In genomic region chr3:30233924-30234666, GRCh38 we compare ENCODE assay signal across 27 cellular contexts.
DNase-seq lines count a peak whose midpoint lies in the region; ATAC-seq, FAIRE-seq and TF ChIP-seq lines count a peak whose summit lies in the region.
"Had no signal": no experiment of that assay in that cellular context is flagged by ENCODE, and none has a peak within 500 bp of the region (broad histone marks: within the 10 kb centered on the region; RNA-seq: fewer than 3 reads in every experiment).

No MANE protein-coding gene starts in this region.

- DNase-seq in M059J (ENCODE audit: low read depth) (peak; percentile 7), K562 (ENCODE audit: extremely low read depth in 1 of 4, low spot score in 3 of 4) (no peak), HepG2 (ENCODE audit: low spot score) (no peak), vagina (ENCODE audit: extremely low spot score in 2 of 2) (no peak), NCI-H510A (lab: John Stamatoyannopoulos, UW) (no peak)
- no peak for DNase-seq in effector memory CD8-positive, alpha-beta T cell
- DNase-seq: activated CD4-positive, alpha-beta T cell treated with anti-CD3 and anti-CD28 coated beads for 36 hours; activated naive CD4-positive, alpha-beta T cell; activated T-cell treated with anti-CD3 and anti-CD28 coated beads, Interleukin-2, amount 50 U/mL, for 4 hours; CD4-positive, CD25-positive, alpha-beta regulatory T cell; colonic mucosa; EL; mesendoderm; MM.1S; NCI-H1417 treated with DMSO at 0.1 percent for 48 hours; occipital lobe; Peyer's patch; SIG-M5; spleen; stimulated activated CD4-positive, alpha-beta T cell treated with anti-CD3 and anti-CD28 coated beads, Interleukin-2, amount 100 ng/mL, for 48 hours; stimulated activated naive CD4-positive, alpha-beta T cell; testis had no signal

- H3K4me2 ChIP-seq in K562 (ENCODE audit: insufficient read depth, low read length): no peak overlapping the region
- no peak overlapping the region for H3K4me2 ChIP-seq in HepG2 (ENCODE audit: low read depth, low read length)

- TF ChIP-seq CTCF in K562 (IDR thresholded peaks at IDR 0.05 in 2 of 3, conservative IDR thresholded peaks at IDR 0.05 in 1 of 3; ENCODE audit: insufficient read depth in 2 of 3, low read depth in 1 of 3, low read length in 3 of 3) (no peak), HepG2 (CRISPR knock-in tag; IDR thresholded peaks at IDR 0.05) (no peak), vagina (IDR thresholded peaks at IDR 0.05) (no peak)

- no peaks in the 10 kb centered on the region for H3K9me3 Mint-ChIP-seq in effector memory CD8-positive, alpha-beta T cell

- H3K27ac Mint-ChIP-seq in effector memory CD8-positive, alpha-beta T cell: no peak overlapping the region
- H3K27ac Mint-ChIP-seq: activated CD4-positive, alpha-beta T cell treated with anti-CD3 and anti-CD28 coated beads for 36 hours; CD4-positive, CD25-positive, alpha-beta regulatory T cell; IgD-negative memory B cell had no signal

- TF ChIP-seq POLR2A in K562 (conservative IDR thresholded peaks at IDR 0.05): no peak
- TF ChIP-seq POLR2A in HepG2 (IDR thresholded peaks at IDR 0.05; ENCODE audit: insufficient read depth in 1 of 2, low read depth in 2 of 2, low read length in 2 of 2): no peak
- no peak for TF ChIP-seq POLR2A in vagina (IDR thresholded peaks at IDR 0.05)

- no peaks in the 10 kb centered on the region for H3K4me1 Mint-ChIP-seq in effector memory CD8-positive, alpha-beta T cell (ENCODE audit: low read depth in 2 of 2)
- H3K4me1 Mint-ChIP-seq: activated CD4-positive, alpha-beta T cell treated with anti-CD3 and anti-CD28 coated beads for 36 hours had no signal

- no peak for TF ChIP-seq EP300 in K562 (IDR thresholded peaks at IDR 0.05; ENCODE audit: low read length)
- peak in 1 of 2 experiments; percentile 23; a peak in 1 of 4 replicates for TF ChIP-seq EP300 in HepG2 (IDR thresholded peaks at IDR 0.05; ENCODE audit: low read depth in 2 of 2, low read length in 2 of 2)
- no peak for TF ChIP-seq EP300 in HepG2 (CRISPR knock-in tag; IDR thresholded peaks at IDR 0.05; ENCODE audit: borderline replicate concordance)

- in situ Hi-C loops in K562 (cut with MboI): no loop called here
- in situ Hi-C loops in HepG2 (cut with HindIII; ENCODE audit: extremely low pct_ligation_motif_present, low pct_unique_long_range_greater_than_20kb): no loop called here

- no peak for ATAC-seq in K562
- no peak for ATAC-seq in HepG2
- no peak for ATAC-seq in effector memory CD8-positive, alpha-beta T cell (replicated peaks)
- no peak for ATAC-seq in HG02763 (IDR thresholded peaks at IDR 0.05; ENCODE audit: unreplicated experiment)
- ATAC-seq: activated CD4-positive, alpha-beta T cell treated with anti-CD3 and anti-CD28 coated beads for 36 hours; activated T-cell treated with anti-CD3 and anti-CD28 coated beads, Interleukin-2, amount 50 U/mL, for 4 hours had no signal

- H3K9me3 ChIP-seq in K562 (replicated peaks; ENCODE audit: control insufficient read depth, insufficient read depth, low read depth, low read length) (no peaks in the 10 kb centered on the region), HepG2 (ENCODE audit: low read length) (no peaks in the 10 kb centered on the region), vagina (no peaks in the 10 kb centered on the region)
- H3K9me3 ChIP-seq: breast epithelium, colonic mucosa, HAP-1, Peyer's patch, spleen, testis had no signal

- H3K27ac ChIP-seq in K562 (ENCODE audit: extremely low read depth, low read depth, low read length) (no peak overlapping the region), HepG2 (ENCODE audit: extremely low read length, insufficient read depth, low read length) (no peak overlapping the region), vagina (peak overlapping the region; percentile 37)
- H3K27ac ChIP-seq: breast epithelium, colonic mucosa, Peyer's patch, testis had no signal

- intact Hi-C loops in K562 (cut with micrococcal nuclease): no loop called here
- intact Hi-C loops in HepG2 (cut with micrococcal nuclease; ENCODE audit: unreplicated experiment): no loop called here
- intact Hi-C loops in vagina (cut with DNase I): loop anchor here (10.0 kb wide), 1 partner anchor 271 kb away; no protein-coding TSS in a partner anchor

- H4K20me1 ChIP-seq in K562 (replicated peaks; ENCODE audit: control insufficient read depth, insufficient read depth, low read length) (no peaks in the 10 kb centered on the region), HepG2 (ENCODE audit: insufficient read depth, low read length) (no peaks in the 10 kb centered on the region)

- H3K9ac ChIP-seq in K562 (ENCODE audit: insufficient read depth in 1 of 2, low read depth in 2 of 2, low read length in 2 of 2): no peak overlapping the region
- H3K9ac ChIP-seq in HepG2 (ENCODE audit: insufficient read depth, low read depth, low read length): no peak overlapping the region

- FAIRE-seq in K562 (lab: Jason Lieb, UNC) (no peak), HepG2 (lab: Jason Lieb, UNC) (no peak)
- FAIRE-seq: D721Med had no signal

- H3K9me1 ChIP-seq in K562 (ENCODE audit: control insufficient read depth, insufficient read depth, low read length): no peaks in the 10 kb centered on the region

- TF ChIP-seq RAD21 in K562 (CRISPR knock-in tag; conservative IDR thresholded peaks at IDR 0.05 in 1 of 2, IDR thresholded peaks at IDR 0.05 in 1 of 2): no peak
- TF ChIP-seq RAD21 in HepG2 (CRISPR knock-in tag; IDR thresholded peaks at IDR 0.05): no peak

- POLR2A ChIA-PET in K562 (lab: Yijun Ruan, JAX) (interaction anchor here (0.6 kb wide), 1 partner anchor 437 kb away, joined by 3 read pairs; no protein-coding TSS in a partner anchor), HepG2 (lab: Yijun Ruan, JAX) (interaction anchor here (1.9 kb wide), 1 partner anchor 25 kb away, joined by 6 read pairs; no protein-coding TSS in a partner anchor)

- H3K27me3 ChIP-seq in K562 (ENCODE audit: control insufficient read depth in 2 of 2, insufficient read depth in 2 of 2, low read length in 2 of 2): no peaks in the 10 kb centered on the region
- H3K27me3 ChIP-seq in HepG2 (ENCODE audit: control insufficient read depth in 1 of 2, insufficient read depth in 2 of 2, low read length in 2 of 2): no peaks in the 10 kb centered on the region
- H3K27me3 ChIP-seq in vagina: no peaks in the 10 kb centered on the region
- H3K27me3 ChIP-seq: breast epithelium, colonic mucosa, Peyer's patch, spleen, testis had no signal

- no peaks in the 10 kb centered on the region for H3K36me3 Mint-ChIP-seq in effector memory CD8-positive, alpha-beta T cell (ENCODE audit: insufficient read depth)
- H3K36me3 Mint-ChIP-seq: IgD-negative memory B cell had no signal

- H2AFZ ChIP-seq in K562 (ENCODE audit: low read depth, low read length): no peak overlapping the region
- peak overlapping the region; percentile 77 for H2AFZ ChIP-seq in HepG2 (ENCODE audit: low read length)

- no TSS peak for BruUV-seq in K562 (replicated peaks; lab: Mats Ljungman, UMichigan)
- BruUV-seq in HepG2 (replicated peaks; lab: Mats Ljungman, UMichigan): no TSS peak

- 6% methylated on average over 2 of the region's 2 CpGs for WGBS in K562 (ENCODE audit: insufficient coverage, low coverage, missing lambda C conversion rate)
- WGBS in HepG2 (ENCODE audit: low lambda C conversion rate): 60% methylated on average over 2 of the region's 2 CpGs

- H3K4me3 Mint-ChIP-seq in effector memory CD8-positive, alpha-beta T cell: no peak overlapping the region
- H3K4me3 Mint-ChIP-seq: activated CD4-positive, alpha-beta T cell treated with anti-CD3 and anti-CD28 coated beads for 36 hours; activated T-cell treated with anti-CD3 and anti-CD28 coated beads, Interleukin-2, amount 50 U/mL, for 4 hours; CD4-positive, CD25-positive, alpha-beta regulatory T cell; IgD-negative memory B cell had no signal

- CTCF ChIA-PET in K562 (lab: Yijun Ruan, JAX; ENCODE audit: low intra/inter-chr PET ratio) (no interaction called here), HepG2 (lab: Yijun Ruan, JAX; ENCODE audit: low intra/inter-chr PET ratio, low total read pairs) (no interaction called here)

- H3K27me3 Mint-ChIP-seq in effector memory CD8-positive, alpha-beta T cell: no peaks in the 10 kb centered on the region
- H3K27me3 Mint-ChIP-seq: activated CD4-positive, alpha-beta T cell treated with anti-CD3 and anti-CD28 coated beads for 36 hours; IgD-negative memory B cell had no signal

- no peaks in the 10 kb centered on the region for H3K79me2 ChIP-seq in K562 (ENCODE audit: control insufficient read depth, insufficient read depth, low read length)
- H3K79me2 ChIP-seq in HepG2 (ENCODE audit: insufficient read depth, low read length): no peaks in the 10 kb centered on the region

- H3K36me3 ChIP-seq in K562 (ENCODE audit: control insufficient read depth, insufficient read depth, low read length) (no peaks in the 10 kb centered on the region), HepG2 (replicated peaks in 1 of 2; ENCODE audit: control insufficient read depth in 1 of 2, insufficient read depth in 2 of 2, low read length in 2 of 2) (no peaks in the 10 kb centered on the region), vagina (no peaks in the 10 kb centered on the region)
- H3K36me3 ChIP-seq: breast epithelium, colonic mucosa, HAP-1, Peyer's patch, spleen had no signal

- no peaks in the 10 kb centered on the region for H3K4me1 ChIP-seq in K562 (replicated peaks in 1 of 2; ENCODE audit: control insufficient read depth in 2 of 2, insufficient read depth in 2 of 2, low read length in 2 of 2)
- peaks cover 28% of the 10 kb centered on the region for H3K4me1 ChIP-seq in HepG2 (ENCODE audit: insufficient read depth, low read length)
- peaks cover 12% of the 10 kb centered on the region for H3K4me1 ChIP-seq in vagina
- H3K4me1 ChIP-seq: breast epithelium, colonic mucosa, Peyer's patch, testis had no signal

- H3K4me3 ChIP-seq in K562 (no peak overlapping the region), HepG2 (replicated peaks in 1 of 3; ENCODE audit: insufficient read depth in 1 of 3, low read depth in 2 of 3, low read length in 3 of 3) (no peak overlapping the region), vagina (no peak overlapping the region)
- H3K4me3 ChIP-seq: breast epithelium, colonic mucosa, HAP-1, Peyer's patch, spleen, testis had no signal

TF ChIP-seq in K562, 482 proteins besides CTCF, POLR2A, EP300 and RAD21:
- TF ChIP-seq FUS (optimal IDR thresholded peaks at IDR 0.05; ENCODE audit: low read depth, low read length): no peak
- 0 out of 2 replicates have a peak, but pooled peaks have one; percentile 18 for TF ChIP-seq GABPA (tag; conservative IDR thresholded peaks at IDR 0.05; ENCODE audit: low read depth)
- no peak for TF ChIP-seq POLR3A (IDR thresholded peaks at IDR 0.05; ENCODE audit: borderline replicate concordance, extremely low read depth, insufficient read depth, insufficient read length)
TF ChIP-seq in K562: peak in this region for 1.

TF ChIP-seq in HepG2, 621 proteins besides CTCF, POLR2A, EP300 and RAD21 (continues in another document):
- peak; percentile 76 for TF ChIP-seq NCOA2 (CRISPR knock-in tag; IDR thresholded peaks at IDR 0.05)
